In the genomic region with DNA sequence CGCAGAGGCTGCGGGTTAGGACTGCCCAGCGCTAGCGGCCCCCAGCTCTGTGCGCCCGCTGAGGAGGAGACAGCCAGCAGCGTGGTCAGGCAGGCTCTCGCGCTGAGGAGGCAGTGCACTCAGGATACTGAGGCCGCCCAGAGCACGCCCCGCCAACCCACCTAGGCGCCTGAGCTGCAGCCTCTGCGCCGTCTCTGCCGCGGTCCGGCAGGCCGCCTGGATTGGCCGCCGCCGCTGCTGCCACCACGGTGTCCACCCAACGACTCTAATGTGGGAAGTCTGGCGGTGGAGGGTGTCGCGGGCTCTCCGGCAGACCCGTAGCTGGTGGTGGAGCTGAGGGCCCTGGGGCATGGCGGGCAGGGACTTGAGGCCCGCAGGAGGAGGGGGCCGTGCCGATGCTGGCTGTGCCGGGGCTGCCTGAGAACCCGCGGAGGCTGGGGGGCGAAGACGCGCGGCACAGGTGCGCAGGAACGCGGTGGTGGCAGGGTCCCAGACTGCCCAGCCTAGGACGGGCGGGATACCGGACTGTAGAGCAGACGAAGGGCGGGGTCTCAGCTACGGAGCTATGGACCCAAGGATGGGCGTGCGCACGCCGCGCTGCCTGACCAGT, we compare ENCODE assay signal across 9 cellular contexts.
DNase-seq lines count a peak whose midpoint lies in the region; ATAC-seq and TF ChIP-seq lines count a peak whose summit lies in the region.
"Had no signal": no experiment of that assay in that cellular context is flagged by ENCODE, and none has a peak within 500 bp of the region (broad histone marks: within the 10 kb centered on the region; RNA-seq: fewer than 3 reads in every experiment).

No MANE protein-coding gene starts in this region.

- H3K27me3 ChIP-seq in HUES6 (ENCODE audit: control insufficient read depth, insufficient read depth, low read length) = peaks cover 92% of the 10 kb centered on the region
- H3K27me3 ChIP-seq in dorsolateral prefrontal cortex = peaks cover 0 to 79% (median 48%) of the 10 kb centered on the region in 45 donors
- peaks cover 65 to 100% of the 10 kb centered on the region in 2 donors for H3K27me3 ChIP-seq in left lung

- H3K4me3 ChIP-seq in HUES6 (ENCODE audit: low read depth, low read length) (peak overlapping the region; percentile 71), dorsolateral prefrontal cortex (peak overlapping the region; percentile 13 to 68 (median 52)), left lung (peak overlapping the region; percentile 9 to 10)

- peak; percentile 78 for ATAC-seq in left lung
- peak; percentile 19 for ATAC-seq in stimulated activated naive CD8-positive, alpha-beta T cell treated with anti-CD3 and anti-CD28 coated beads, Interleukin-15, Interleukin-2, amounts not matched to agents 100 U/mL and 50 U/mL, for 24 hours
- no peak for ATAC-seq in HG03045 (IDR thresholded peaks at IDR 0.05; ENCODE audit: unreplicated experiment)

- peak overlapping the region; percentile 43 for H3K9ac ChIP-seq in HUES6 (ENCODE audit: low read length)

- peaks cover 3% of the 10 kb centered on the region; the same call in 1 of the 2 replicates for H3K9me3 ChIP-seq in HUES6 (ENCODE audit: control insufficient read depth, insufficient read depth, low read depth, low read length)
- no peaks in the 10 kb centered on the region for H3K9me3 ChIP-seq in left lung

- peak in 1 of 10 donors; percentile 41 for DNase-seq in dorsolateral prefrontal cortex
- peak in 1 of 2 donors; percentile 77 for DNase-seq in left lung
- no peak for DNase-seq in stimulated activated naive CD8-positive, alpha-beta T cell treated with anti-CD3 and anti-CD28 coated beads, Interleukin-15, Interleukin-2, amounts not matched to agents 100 U/mL and 50 U/mL, for 24 hours
- DNase-seq in NCI-H748 treated with DMSO at 0.1 percent for 48 hours (lab: John Stamatoyannopoulos, UW) = no peak
- no peak for DNase-seq in ecto neural progenitor cell (ENCODE audit: low spot score)
- DNase-seq in activated CD4-positive, CD25-positive, alpha-beta regulatory T cell treated with anti-CD3 and anti-CD28 coated beads, Interleukin-2, amount 50 U/mL, for 72 hours = no peak
- DNase-seq: activated CD4-positive, alpha-beta T cell treated with anti-CD3 and anti-CD28 coated beads for 1 hour had no signal

- 0 out of 2 replicates have a peak, but pooled peaks cover 4% of the 10 kb centered on the region for H3K4me1 ChIP-seq in HUES6 (ENCODE audit: control insufficient read depth, insufficient read depth, low read length)
- H3K4me1 ChIP-seq in left lung = peaks cover 17 to 21% of the 10 kb centered on the region in 2 donors

- intact Hi-C loops in dorsolateral prefrontal cortex (cut with DNase I) (no loop called here), left lung (cut with DNase I) (no loop called here)

- TF ChIP-seq CTCF in dorsolateral prefrontal cortex (IDR thresholded peaks at IDR 0.05 in 54 of 56, conservative IDR thresholded peaks at IDR 0.05 in 2 of 56; ENCODE audit: low read depth in 1 of 56, partially characterized antibody in 56 of 56) (no peak), left lung (IDR thresholded peaks at IDR 0.05) (no peak)

- H3K27ac ChIP-seq in HUES6 (ENCODE audit: low read depth, low read length) (no peak overlapping the region), dorsolateral prefrontal cortex (peak overlapping the region in 21 of 59 donors; percentile 5 to 76 (median 53)), left lung (no peak overlapping the region)

- H3K36me3 ChIP-seq in HUES6 (ENCODE audit: control insufficient read depth, insufficient read depth, low read length) (no peaks in the 10 kb centered on the region), left lung (no peaks in the 10 kb centered on the region)

Comparison
In these comparisons a context has a peak if more than half of its experiments do, and no peak if none do; other contexts are left out.
1. H3K4me3 ChIP-seq: peak in every context shown above with its lines; median percentile 71 in HUES6; 52 in dorsolateral prefrontal cortex; 10 in left lung.